14 cellular contexts compared by ENCODE assay signal in genomic region chr1:168864266-168864665, GRCh38.
"Had no signal": no experiment of that assay in that cellular context is flagged by ENCODE, and none has a peak within 500 bp of the region (broad histone marks: within the 10 kb centered on the region; RNA-seq: fewer than 3 reads in every experiment).

No MANE protein-coding gene starts in this region.

- H3K4me1 ChIP-seq: ascending aorta, colonic mucosa, foreskin keratinocyte, right lobe of liver had no signal

- H3K9me3 ChIP-seq: ascending aorta, colonic mucosa, right lobe of liver had no signal

- H3K27ac ChIP-seq: cardiac muscle cell, colonic mucosa, foreskin keratinocyte, left lung, right lobe of liver had no signal

- H3K36me3 Mint-ChIP-seq: T-cell had no signal

- ATAC-seq: activated naive CD8-positive, alpha-beta T cell treated with anti-CD3 and anti-CD28 coated beads, Interleukin-2, amount 50 U/mL, for 24 hours; foreskin keratinocyte; right lobe of liver; stimulated activated naive CD8-positive, alpha-beta T cell treated with anti-CD3 and anti-CD28 coated beads, Interleukin-15, Interleukin-2, amounts not matched to agents 100 U/mL and 50 U/mL, for 24 hours; T-cell had no signal

- H3K27ac Mint-ChIP-seq: activated naive CD8-positive, alpha-beta T cell treated with anti-CD3 and anti-CD28 coated beads, Interleukin-2, amount 50 U/mL, for 24 hours; T-cell had no signal

- H3K36me3 ChIP-seq: ascending aorta, cardiac muscle cell, colonic mucosa, left lung, right lobe of liver had no signal

- H3K4me3 Mint-ChIP-seq: activated naive CD8-positive, alpha-beta T cell treated with anti-CD3 and anti-CD28 coated beads, Interleukin-2, amount 50 U/mL, for 24 hours; T-cell had no signal

- H3K4me3 ChIP-seq: ascending aorta, cardiac muscle cell, colonic mucosa, left lung, right lobe of liver had no signal

- DNase-seq: activated CD4-positive, alpha-beta T cell treated with anti-CD3 and anti-CD28 coated beads for 48 hours; activated naive CD4-positive, alpha-beta T cell treated with Interleukin-2 at 50 U/mL for 16 hours; activated naive CD8-positive, alpha-beta T cell treated with anti-CD3 and anti-CD28 coated beads, Interleukin-2, amount 50 U/mL, for 24 hours; colonic mucosa; foreskin keratinocyte; left lung; mesendoderm; right lobe of liver; stimulated activated CD4-positive, alpha-beta T cell treated with anti-CD3 and anti-CD28 coated beads, Interleukin-12 subunit alpha, Interleukin-12 subunit beta, amount 100 ng/mL, for 4 hours; stimulated activated naive CD8-positive, alpha-beta T cell treated with anti-CD3 and anti-CD28 coated beads, Interleukin-15, Interleukin-2, amounts not matched to agents 100 U/mL and 50 U/mL, for 24 hours; T-cell; T1000 had no signal

- H3K27me3 ChIP-seq: ascending aorta, cardiac muscle cell, colonic mucosa, foreskin keratinocyte, left lung, right lobe of liver had no signal

- H3K27me3 Mint-ChIP-seq: activated naive CD8-positive, alpha-beta T cell treated with anti-CD3 and anti-CD28 coated beads, Interleukin-2, amount 50 U/mL, for 24 hours; T-cell had no signal
